10 cellular contexts compared by ENCODE assay signal in the genomic region with DNA sequence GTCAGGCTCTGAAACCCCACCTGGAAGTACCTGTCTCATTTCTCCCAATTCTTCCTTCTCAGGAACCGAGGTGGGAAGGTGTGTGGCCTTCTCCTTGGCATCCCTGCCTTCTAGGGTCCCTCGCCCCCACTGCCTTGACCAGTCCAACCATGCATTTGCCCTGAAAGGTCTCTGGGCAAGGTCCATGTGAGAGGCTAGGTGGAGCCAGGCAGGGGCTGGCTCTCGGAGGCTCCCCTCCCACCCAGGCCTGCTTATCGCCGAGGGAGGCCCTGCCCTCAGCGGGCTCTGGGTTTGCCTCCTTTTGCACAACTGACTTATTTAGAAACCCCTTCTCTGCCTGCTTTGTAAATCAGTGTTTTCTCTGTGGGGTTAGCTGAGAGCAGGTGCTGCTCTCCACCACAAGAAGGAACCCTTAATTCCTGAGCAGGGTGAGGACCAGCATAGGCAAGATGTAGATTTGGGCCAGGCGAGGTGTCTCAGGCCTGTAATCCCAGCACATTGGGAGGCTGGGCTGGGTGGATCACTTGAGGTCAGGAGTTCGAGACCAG. TPM values are rescaled to one million over a fixed set of nuclear protein-coding genes. Genes with fewer than 3 reads are reported as not detected.
DNase-seq lines count a peak whose midpoint lies in the region; ATAC-seq, FAIRE-seq and TF ChIP-seq lines count a peak whose summit lies in the region.
"Had no signal": no experiment of that assay in that cellular context is flagged by ENCODE, and none has a peak within 500 bp of the region (broad histone marks: within the 10 kb centered on the region; RNA-seq: fewer than 3 reads in every experiment).

No MANE protein-coding gene starts in this region.

- H3K9me3 ChIP-seq in BLaER1 (no peaks in the 10 kb centered on the region), kidney (ENCODE audit: control insufficient read depth in 1 of 2, low read length in 2 of 2) (no peaks in the 10 kb centered on the region)

- peak; percentile 36 for ATAC-seq in GM18873 (IDR thresholded peaks at IDR 0.05; ENCODE audit: low FRiP score, unreplicated experiment)
- ATAC-seq in natural killer cell treated with Interleukin-12 subunit alpha and Interleukin-12 subunit beta and Interleukin-15 and Interleukin-18, amount 100 ng/mL, for 72 hours: no peak
- ATAC-seq in HG02588 (IDR thresholded peaks at IDR 0.05; ENCODE audit: unreplicated experiment): no peak

- no peaks in the 10 kb centered on the region for H3K27me3 ChIP-seq in BLaER1

- H3K4me2 ChIP-seq in BLaER1: peak overlapping the region; percentile 83

- H3K27me3 Mint-ChIP-seq in T-helper 1 cell treated with Interleukin-12 subunit alpha and Interleukin-12 subunit beta and Interleukin-4 antibody, amounts not matched to agents 30 μg/mL and 1 μg/mL, for 36 hours (ENCODE audit: low read depth): no peaks in the 10 kb centered on the region
- no peaks in the 10 kb centered on the region for H3K27me3 Mint-ChIP-seq in natural killer cell treated with Interleukin-12 subunit alpha and Interleukin-12 subunit beta and Interleukin-15 and Interleukin-18, amount 100 ng/mL, for 72 hours
- H3K27me3 Mint-ChIP-seq in type B pancreatic cell: no peaks in the 10 kb centered on the region

- no peak overlapping the region for H3K4me3 Mint-ChIP-seq in T-helper 1 cell treated with Interleukin-12 subunit alpha and Interleukin-12 subunit beta and Interleukin-4 antibody, amounts not matched to agents 30 μg/mL and 1 μg/mL, for 36 hours
- no peak overlapping the region for H3K4me3 Mint-ChIP-seq in natural killer cell treated with Interleukin-12 subunit alpha and Interleukin-12 subunit beta and Interleukin-15 and Interleukin-18, amount 100 ng/mL, for 72 hours
- H3K4me3 Mint-ChIP-seq in type B pancreatic cell: no peak overlapping the region

- TF ChIP-seq CTCF in kidney (IDR thresholded peaks at IDR 0.05; ENCODE audit: borderline replicate concordance, extremely low read depth, insufficient read depth) (no peak), type B pancreatic cell (conservative IDR thresholded peaks at IDR 0.05) (no peak)

- no peak for FAIRE-seq in kidney (lab: Jason Lieb, UNC)
- FAIRE-seq: G401.6 had no signal

- peaks cover 73% of the 10 kb centered on the region for H3K4me1 Mint-ChIP-seq in T-helper 1 cell treated with Interleukin-12 subunit alpha and Interleukin-12 subunit beta and Interleukin-4 antibody, amounts not matched to agents 30 μg/mL and 1 μg/mL, for 36 hours (ENCODE audit: low read depth)
- H3K4me1 Mint-ChIP-seq in natural killer cell treated with Interleukin-12 subunit alpha and Interleukin-12 subunit beta and Interleukin-15 and Interleukin-18, amount 100 ng/mL, for 72 hours (ENCODE audit: low read depth in 2 of 2): peaks cover 21 to 31% of the 10 kb centered on the region in 2 donors
- peaks cover 14% of the 10 kb centered on the region for H3K4me1 Mint-ChIP-seq in type B pancreatic cell (ENCODE audit: unreplicated experiment)

- H3K4me3 ChIP-seq in BLaER1 (no peak overlapping the region), kidney (ENCODE audit: low read length in 2 of 2) (no peak overlapping the region)

- 0 out of 2 replicates have a peak, but pooled peaks cover 8% of the 10 kb centered on the region for H4K20me1 ChIP-seq in BLaER1

- H3K27ac ChIP-seq in BLaER1 (peak overlapping the region; percentile 8; the same call in 1 of the 2 replicates), kidney (ENCODE audit: low read depth in 2 of 2, low read length in 2 of 2) (no peak overlapping the region)

- H3K4me1 ChIP-seq in BLaER1 (peaks cover 88% of the 10 kb centered on the region), kidney (ENCODE audit: control insufficient read depth in 1 of 2, insufficient read depth in 1 of 2, low read depth in 1 of 2, low read length in 2 of 2) (no peaks in the 10 kb centered on the region)

- H3K9me3 Mint-ChIP-seq in T-helper 1 cell treated with Interleukin-12 subunit alpha and Interleukin-12 subunit beta and Interleukin-4 antibody, amounts not matched to agents 30 μg/mL and 1 μg/mL, for 36 hours: no peaks in the 10 kb centered on the region
- H3K9me3 Mint-ChIP-seq in natural killer cell treated with Interleukin-12 subunit alpha and Interleukin-12 subunit beta and Interleukin-15 and Interleukin-18, amount 100 ng/mL, for 72 hours: no peaks in the 10 kb centered on the region
- no peaks in the 10 kb centered on the region for H3K9me3 Mint-ChIP-seq in type B pancreatic cell

- H3K36me3 ChIP-seq in BLaER1 (no peaks in the 10 kb centered on the region), kidney (ENCODE audit: control insufficient read depth in 1 of 2, insufficient read depth in 2 of 2, low read length in 2 of 2) (no peaks in the 10 kb centered on the region)

- no peak overlapping the region for H3K9ac ChIP-seq in BLaER1
- H3K9ac ChIP-seq in kidney (ENCODE audit: low read length in 2 of 2): no peak overlapping the region

- intact Hi-C loops in kidney (cut with DNase I): no loop called here

- peak overlapping the region; percentile 71 for H3K27ac Mint-ChIP-seq in T-helper 1 cell treated with Interleukin-12 subunit alpha and Interleukin-12 subunit beta and Interleukin-4 antibody, amounts not matched to agents 30 μg/mL and 1 μg/mL, for 36 hours
- no peak overlapping the region for H3K27ac Mint-ChIP-seq in natural killer cell treated with Interleukin-12 subunit alpha and Interleukin-12 subunit beta and Interleukin-15 and Interleukin-18, amount 100 ng/mL, for 72 hours
- H3K27ac Mint-ChIP-seq in type B pancreatic cell: no peak overlapping the region

- peaks cover 58% of the 10 kb centered on the region for H3K36me3 Mint-ChIP-seq in T-helper 1 cell treated with Interleukin-12 subunit alpha and Interleukin-12 subunit beta and Interleukin-4 antibody, amounts not matched to agents 30 μg/mL and 1 μg/mL, for 36 hours (ENCODE audit: low read depth)
- H3K36me3 Mint-ChIP-seq in natural killer cell treated with Interleukin-12 subunit alpha and Interleukin-12 subunit beta and Interleukin-15 and Interleukin-18, amount 100 ng/mL, for 72 hours: no peaks in the 10 kb centered on the region
- no peaks in the 10 kb centered on the region for H3K36me3 Mint-ChIP-seq in type B pancreatic cell

- DNase-seq in kidney (peak; percentile 46), type B pancreatic cell (ENCODE audit: extremely low spot score, unreplicated experiment) (no peak), NCI-H82 (lab: John Stamatoyannopoulos, UW) (no peak)
- DNase-seq in natural killer cell treated with Interleukin-12 subunit alpha and Interleukin-12 subunit beta and Interleukin-15 and Interleukin-18, amount 100 ng/mL, for 72 hours (ENCODE audit: low spot score): no peak
- DNase-seq: NCI-H2081 had no signal

RNA-seq across cellular contexts. Expression of a gene that starts 47.7 kb away (rescaled TPM):
- total RNA-seq in kidney (94.4 TPM), type B pancreatic cell (ENCODE audit: low replicate concordance) (80.3 and 82.1 TPM in 2 replicates)
- 59.3 TPM for polyA plus RNA-seq in kidney (ENCODE audit: insufficient read depth, low read depth, low replicate concordance)
- total RNA-seq in natural killer cell treated with Interleukin-12 subunit alpha and Interleukin-12 subunit beta and Interleukin-15 and Interleukin-18, amount 100 ng/mL, for 72 hours: 100 to 1,000 TPM in 1 of 2 donors, 10 to 100 TPM in 1; 39.3 to 158 TPM
